Comparison of ENCODE assay signal across 8 cellular contexts in genomic region chr20:35277127-35277526, GRCh38. TPM values are rescaled to one million over a fixed set of nuclear protein-coding genes. Genes with fewer than 3 reads are reported as not detected.
A peak's percentile ranks its signal among the peaks of the same experiment; 100 is the strongest.
DNase-seq lines count a peak whose midpoint lies in the region; ATAC-seq, FAIRE-seq and TF ChIP-seq lines count a peak whose summit lies in the region.

No MANE protein-coding gene starts in this region.

- intact Hi-C loops in mucosa of descending colon (cut with DNase I, micrococcal nuclease), result no loop called here

- peak overlapping the region; percentile 98 to 99 for H3K27ac ChIP-seq in A549

- H3K4me2 ChIP-seq in A549, result peak overlapping the region; percentile 94

- H3K27me3 Mint-ChIP-seq in brain, result peaks cover 4% of the 10 kb centered on the region

- no peaks in the 10 kb centered on the region for H3K9me3 Mint-ChIP-seq in brain

- H3K36me3 ChIP-seq in mucosa of descending colon (ENCODE audit: low read depth), result no peaks in the 10 kb centered on the region

- H3K9me3 ChIP-seq in A549 (no peaks in the 10 kb centered on the region), mucosa of descending colon (no peaks in the 10 kb centered on the region)

- ATAC-seq in A549, result peak; percentile 10 to 31; a peak in 5 of 6 replicates
- ATAC-seq in HG03103 (IDR thresholded peaks at IDR 0.05; ENCODE audit: low read depth, unreplicated experiment), result peak; percentile 21
- ATAC-seq in mucosa of descending colon, result no peak
- ATAC-seq in HG02763 (IDR thresholded peaks at IDR 0.05; ENCODE audit: unreplicated experiment), result no peak

- POLR2A ChIA-PET in A549 (lab: Yijun Ruan, JAX), result interaction anchor here (0.9 to 1.6 kb wide), 6 partner anchors 13 to 369 kb away, joined by 3 to 17 read pairs (median 5); partner anchors contain the start of gene SPAG4

- peak overlapping the region; percentile 76 for H3K4me3 ChIP-seq in A549
- H3K4me3 ChIP-seq in mucosa of descending colon, result peak overlapping the region; percentile 65

- TF ChIP-seq POLR2A in A549 (IDR thresholded peaks at IDR 0.05; ENCODE audit: low read length), result no peak

- H3K4me1 ChIP-seq in A549 (peaks cover 27% of the 10 kb centered on the region), mucosa of descending colon (ENCODE audit: low read depth) (peaks cover 15% of the 10 kb centered on the region)

- TF ChIP-seq EP300 in A549 (IDR thresholded peaks at IDR 0.05), result no peak

- H3K36me3 Mint-ChIP-seq in brain, result peaks cover 37% of the 10 kb centered on the region

- no peak for TF ChIP-seq CTCF in A549 (IDR thresholded peaks at IDR 0.05)
- no peak for TF ChIP-seq CTCF in brain (conservative IDR thresholded peaks at IDR 0.05)
- TF ChIP-seq CTCF in mucosa of descending colon (IDR thresholded peaks at IDR 0.05), result no peak

- TF ChIP-seq RAD21 in A549 (conservative IDR thresholded peaks at IDR 0.05 in 1 of 2, IDR thresholded peaks at IDR 0.05 in 1 of 2), result no peak

- peaks cover 29% of the 10 kb centered on the region for H3K4me1 Mint-ChIP-seq in brain

- no peak for FAIRE-seq in A549 (lab: Jason Lieb, UNC)

- 20% methylated on average over 6 of the region's 10 CpGs for WGBS in A549 (ENCODE audit: missing lambda C conversion rate)

- H3K4me3 Mint-ChIP-seq in brain, result peak overlapping the region; percentile 92 to 97 (median 95)

- H3K27ac Mint-ChIP-seq in brain, result peak overlapping the region; percentile 97 to 99 (median 98)

- CTCF ChIA-PET in A549 (lab: Yijun Ruan, JAX), result interaction anchor here (0.6 to 15.8 kb wide), 10 partner anchors 8 to 181 kb away, joined by 3 to 333 read pairs (median 9); partner anchors contain the start of gene EDEM2

- no peak for DNase-seq in A549 (ENCODE audit: low read depth in 1 of 2, low spot score in 1 of 2)
- DNase-seq in mucosa of descending colon, result no peak
- DNase-seq in H4 (ENCODE audit: low spot score), result no peak
- no peak for DNase-seq in NCI-H524 treated with DMSO at 0.1 percent for 48 hours (lab: John Stamatoyannopoulos, UW)
- no peak for DNase-seq in NCI-H226

TF ChIP-seq in A549, 52 proteins besides CTCF, POLR2A, EP300 and RAD21:
- TF ChIP-seq PBX3 (IDR thresholded peaks at IDR 0.05) (peak; percentile 78), FOSB (CRISPR knock-in tag; IDR thresholded peaks at IDR 0.05) (peak; percentile 93), MAX (IDR thresholded peaks at IDR 0.05) (no peak), MAFK (IDR thresholded peaks at IDR 0.05; ENCODE audit: partially characterized antibody) (no peak), POLR2AphosphoS2 (conservative IDR thresholded peaks at IDR 0.05; ENCODE audit: low read length) (peak; percentile 56; the same call in 1 of the 2 replicates), HOXA7 (CRISPR knock-in tag; IDR thresholded peaks at IDR 0.05) (peak; percentile 90; the same call in 1 of the 2 replicates), RARB (CRISPR knock-in tag; IDR thresholded peaks at IDR 0.05) (peak; percentile 22; the same call in 1 of the 2 replicates), TFCP2L1 (CRISPR knock-in tag; IDR thresholded peaks at IDR 0.05) (0 out of 2 replicates have a peak, but pooled peaks have one; percentile 46), EHMT2 (IDR thresholded peaks at IDR 0.05; ENCODE audit: low read depth) (no peak)
- TF ChIP-seq, protein P1, sequence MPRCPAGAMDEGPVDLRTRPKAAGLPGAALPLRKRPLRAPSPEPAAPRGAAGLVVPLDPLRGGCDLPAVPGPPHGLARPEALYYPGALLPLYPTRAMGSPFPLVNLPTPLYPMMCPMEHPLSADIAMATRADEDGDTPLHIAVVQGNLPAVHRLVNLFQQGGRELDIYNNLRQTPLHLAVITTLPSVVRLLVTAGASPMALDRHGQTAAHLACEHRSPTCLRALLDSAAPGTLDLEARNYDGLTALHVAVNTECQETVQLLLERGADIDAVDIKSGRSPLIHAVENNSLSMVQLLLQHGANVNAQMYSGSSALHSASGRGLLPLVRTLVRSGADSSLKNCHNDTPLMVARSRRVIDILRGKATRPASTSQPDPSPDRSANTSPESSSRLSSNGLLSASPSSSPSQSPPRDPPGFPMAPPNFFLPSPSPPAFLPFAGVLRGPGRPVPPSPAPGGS (IDR thresholded peaks at IDR 0.05), result peak; percentile 52; the same call in 1 of the 3 replicates

RNA-seq across cellular contexts. Expression of gene MMP24OS, which starts 0.8 kb away (rescaled TPM):
- polyA plus RNA-seq in A549 (2011; rRNA removed) (13.6 and 17.2 TPM in 2 replicates), A549 (2017; fragmentation: RNase III; extraction: RNeasy Plus Mini Kit Qiagen cat#74134 plus additional on column Dnase treatment) (34.0 to 45.6 TPM (median 40.5 TPM) in 3 replicates), brain (ENCODE audit: insufficient read depth, low read depth, low replicate concordance) (101 TPM)
- polyA plus RNA-seq in A549 (2012; cell fraction: cytosol; rRNA removed), result 25.4 and 34.6 TPM in 2 replicates
- polyA plus RNA-seq in A549 (2012; cell fraction: nucleus; rRNA removed), result 32.3 and 36.6 TPM in 2 replicates
- 20.7 and 21.2 TPM in 2 replicates for polyA minus RNA-seq in A549 (2011; rRNA and poly(A)+ RNA removed)
- total RNA-seq in mucosa of descending colon, result 100 to 1,000 TPM in 2 of 3 donors, 10 to 100 TPM in 1; 90.9 to 156 (median 124) TPM
- total RNA-seq in H4 (2014; rRNA removed; shearing (Covaris generic)), result 4.0 and 10.4 TPM in 2 replicates

RNA-seq across cellular contexts. Expression of gene EIF6, which starts 7.4 kb away (rescaled TPM):
- polyA plus RNA-seq in A549 (2011; rRNA removed) (184 and 204 TPM in 2 replicates), A549 (2017; fragmentation: RNase III; extraction: RNeasy Plus Mini Kit Qiagen cat#74134 plus additional on column Dnase treatment) (292 to 337 TPM (median 294 TPM) in 3 replicates), brain (ENCODE audit: insufficient read depth, low read depth, low replicate concordance) (226 TPM)
- polyA plus RNA-seq in A549 (2012; cell fraction: cytosol; rRNA removed), result 490 and 496 TPM in 2 replicates
- polyA plus RNA-seq in A549 (2012; cell fraction: nucleus; rRNA removed), result 408 and 515 TPM in 2 replicates
- 222 and 228 TPM in 2 replicates for polyA minus RNA-seq in A549 (2011; rRNA and poly(A)+ RNA removed)
- total RNA-seq in mucosa of descending colon, result 100 to 1,000 TPM; 105 to 206 (median 182) TPM
- 228 and 244 TPM in 2 replicates for total RNA-seq in H4 (2014; rRNA removed; shearing (Covaris generic))

RNA-seq across cellular contexts. Expression of gene FAM83C, which starts 15.1 kb away (rescaled TPM):
- not detected in 2 replicates for polyA plus RNA-seq in A549 (2011; rRNA removed)
- 0.01 TPM in 1 of 2 replicates, not detected in the other for polyA plus RNA-seq in A549 (2012; cell fraction: cytosol; rRNA removed)
- 0.05 TPM in 2 replicates for polyA plus RNA-seq in A549 (2012; cell fraction: nucleus; rRNA removed)
- 0.03 TPM in 1 of 3 replicates, not detected in the others for polyA plus RNA-seq in A549 (2017; fragmentation: RNase III; extraction: RNeasy Plus Mini Kit Qiagen cat#74134 plus additional on column Dnase treatment)
- not detected in 2 replicates for polyA minus RNA-seq in A549 (2011; rRNA and poly(A)+ RNA removed)
- polyA plus RNA-seq in brain (ENCODE audit: insufficient read depth, low read depth, low replicate concordance), result not detected
- total RNA-seq in mucosa of descending colon, result under 1 TPM in 2 of 3 donors, not detected in 1; 0.13 to 0.41 TPM
- not detected in 2 replicates for total RNA-seq in H4 (2014; rRNA removed; shearing (Covaris generic))

RNA-seq across cellular contexts. Expression of gene MMP24, which starts 50.6 kb away (rescaled TPM):
- polyA plus RNA-seq in A549 (2011; rRNA removed), result 21.3 and 22.7 TPM in 2 replicates
- 33.1 and 47.5 TPM in 2 replicates for polyA plus RNA-seq in A549 (2012; cell fraction: cytosol; rRNA removed)
- 46.6 and 51.8 TPM in 2 replicates for polyA plus RNA-seq in A549 (2012; cell fraction: nucleus; rRNA removed)
- 33.3 to 39.4 TPM (median 37.4 TPM) in 3 replicates for polyA plus RNA-seq in A549 (2017; fragmentation: RNase III; extraction: RNeasy Plus Mini Kit Qiagen cat#74134 plus additional on column Dnase treatment)
- 33.4 and 41.1 TPM in 2 replicates for polyA minus RNA-seq in A549 (2011; rRNA and poly(A)+ RNA removed)
- polyA plus RNA-seq in brain (ENCODE audit: insufficient read depth, low read depth, low replicate concordance), result 28.6 TPM
- under 1 TPM; 0.24 to 0.70 (median 0.58) TPM for total RNA-seq in mucosa of descending colon
- 0.33 and 0.68 TPM in 2 replicates for total RNA-seq in H4 (2014; rRNA removed; shearing (Covaris generic))

Comparison
In these comparisons a context has a peak if more than half of its experiments do, and no peak if none do; other contexts are left out.
1. ATAC-seq: peak in A549 (2 of 2) and HG03103 (single experiment); none in mucosa of descending colon (single experiment) and HG02763 (single experiment).